ENCODE assay signal across 1 cellular context in the genomic region with DNA sequence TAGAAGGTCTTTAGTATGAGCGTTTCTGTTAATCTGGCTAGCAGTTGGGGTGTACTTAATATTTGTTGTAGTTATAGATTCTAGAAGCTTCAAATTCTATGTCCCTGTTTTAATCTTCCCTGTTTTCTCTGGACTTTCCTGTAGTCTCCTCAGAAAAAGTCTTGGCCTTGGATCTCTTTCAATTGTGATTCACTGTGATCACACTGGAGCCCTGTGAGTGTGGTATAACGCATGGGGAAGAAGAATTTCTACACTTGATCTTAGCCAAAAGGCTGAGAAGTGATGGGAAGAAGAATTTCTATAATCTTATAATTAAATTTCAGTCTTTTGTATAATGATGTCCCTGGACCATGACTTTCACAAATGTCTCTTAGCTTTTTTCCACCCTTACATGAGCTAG.
TF ChIP-seq lines count a peak whose summit lies in the region.

No MANE protein-coding gene starts in this region.

TF ChIP-seq in GM23338, 12 proteins besides CTCF, POLR2A, EP300 and RAD21:
- no peak for TF ChIP-seq JUNB (IDR thresholded peaks at IDR 0.05; ENCODE audit: unreplicated experiment)
- TF ChIP-seq STAT1 (IDR thresholded peaks at IDR 0.05; ENCODE audit: unreplicated experiment), result no peak
- TF ChIP-seq POLR2AphosphoS5 (IDR thresholded peaks at IDR 0.05; ENCODE audit: low read depth), result no peak
- no peak for TF ChIP-seq NANOG (IDR thresholded peaks at IDR 0.05; ENCODE audit: borderline replicate concordance)
- TF ChIP-seq, protein P1, sequence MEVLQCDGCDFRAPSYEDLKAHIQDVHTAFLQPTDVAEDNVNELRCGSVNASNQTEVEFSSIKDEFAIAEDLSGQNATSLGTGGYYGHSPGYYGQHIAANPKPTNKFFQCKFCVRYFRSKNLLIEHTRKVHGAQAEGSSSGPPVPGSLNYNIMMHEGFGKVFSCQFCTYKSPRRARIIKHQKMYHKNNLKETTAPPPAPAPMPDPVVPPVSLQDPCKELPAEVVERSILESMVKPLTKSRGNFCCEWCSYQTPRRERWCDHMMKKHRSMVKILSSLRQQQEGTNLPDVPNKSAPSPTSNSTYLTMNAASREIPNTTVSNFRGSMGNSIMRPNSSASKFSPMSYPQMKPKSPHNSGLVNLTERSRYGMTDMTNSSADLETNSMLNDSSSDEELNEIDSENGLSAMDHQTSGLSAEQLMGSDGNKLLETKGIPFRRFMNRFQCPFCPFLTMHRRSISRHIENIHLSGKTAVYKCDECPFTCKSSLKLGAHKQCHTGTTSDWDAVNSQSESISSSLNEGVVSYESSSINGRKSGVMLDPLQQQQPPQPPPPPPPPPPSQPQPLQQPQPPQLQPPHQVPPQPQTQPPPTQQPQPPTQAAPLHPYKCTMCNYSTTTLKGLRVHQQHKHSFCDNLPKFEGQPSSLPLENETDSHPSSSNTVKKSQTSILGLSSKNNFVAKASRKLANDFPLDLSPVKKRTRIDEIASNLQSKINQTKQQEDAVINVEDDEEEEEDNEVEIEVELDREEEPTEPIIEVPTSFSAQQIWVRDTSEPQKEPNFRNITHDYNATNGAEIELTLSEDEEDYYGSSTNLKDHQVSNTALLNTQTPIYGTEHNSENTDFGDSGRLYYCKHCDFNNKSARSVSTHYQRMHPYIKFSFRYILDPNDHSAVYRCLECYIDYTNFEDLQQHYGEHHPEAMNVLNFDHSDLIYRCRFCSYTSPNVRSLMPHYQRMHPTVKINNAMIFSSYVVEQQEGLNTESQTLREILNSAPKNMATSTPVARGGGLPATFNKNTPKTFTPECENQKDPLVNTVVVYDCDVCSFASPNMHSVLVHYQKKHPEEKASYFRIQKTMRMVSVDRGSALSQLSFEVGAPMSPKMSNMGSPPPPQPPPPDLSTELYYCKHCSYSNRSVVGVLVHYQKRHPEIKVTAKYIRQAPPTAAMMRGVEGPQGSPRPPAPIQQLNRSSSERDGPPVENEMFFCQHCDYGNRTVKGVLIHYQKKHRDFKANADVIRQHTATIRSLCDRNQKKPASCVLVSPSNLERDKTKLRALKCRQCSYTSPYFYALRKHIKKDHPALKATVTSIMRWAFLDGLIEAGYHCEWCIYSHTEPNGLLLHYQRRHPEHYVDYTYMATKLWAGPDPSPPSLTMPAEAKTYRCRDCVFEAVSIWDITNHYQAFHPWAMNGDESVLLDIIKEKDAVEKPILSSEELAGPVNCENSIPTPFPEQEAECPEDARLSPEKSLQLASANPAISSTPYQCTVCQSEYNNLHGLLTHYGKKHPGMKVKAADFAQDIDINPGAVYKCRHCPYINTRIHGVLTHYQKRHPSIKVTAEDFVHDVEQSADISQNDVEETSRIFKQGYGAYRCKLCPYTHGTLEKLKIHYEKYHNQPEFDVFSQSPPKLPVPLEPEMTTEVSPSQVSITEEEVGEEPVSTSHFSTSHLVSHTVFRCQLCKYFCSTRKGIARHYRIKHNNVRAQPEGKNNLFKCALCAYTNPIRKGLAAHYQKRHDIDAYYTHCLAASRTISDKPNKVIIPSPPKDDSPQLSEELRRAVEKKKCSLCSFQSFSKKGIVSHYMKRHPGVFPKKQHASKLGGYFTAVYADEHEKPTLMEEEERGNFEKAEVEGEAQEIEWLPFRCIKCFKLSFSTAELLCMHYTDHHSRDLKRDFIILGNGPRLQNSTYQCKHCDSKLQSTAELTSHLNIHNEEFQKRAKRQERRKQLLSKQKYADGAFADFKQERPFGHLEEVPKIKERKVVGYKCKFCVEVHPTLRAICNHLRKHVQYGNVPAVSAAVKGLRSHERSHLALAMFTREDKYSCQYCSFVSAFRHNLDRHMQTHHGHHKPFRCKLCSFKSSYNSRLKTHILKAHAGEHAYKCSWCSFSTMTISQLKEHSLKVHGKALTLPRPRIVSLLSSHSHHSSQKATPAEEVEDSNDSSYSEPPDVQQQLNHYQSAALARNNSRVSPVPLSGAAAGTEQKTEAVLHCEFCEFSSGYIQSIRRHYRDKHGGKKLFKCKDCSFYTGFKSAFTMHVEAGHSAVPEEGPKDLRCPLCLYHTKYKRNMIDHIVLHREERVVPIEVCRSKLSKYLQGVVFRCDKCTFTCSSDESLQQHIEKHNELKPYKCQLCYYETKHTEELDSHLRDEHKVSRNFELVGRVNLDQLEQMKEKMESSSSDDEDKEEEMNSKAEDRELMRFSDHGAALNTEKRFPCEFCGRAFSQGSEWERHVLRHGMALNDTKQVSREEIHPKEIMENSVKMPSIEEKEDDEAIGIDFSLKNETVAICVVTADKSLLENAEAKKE (CRISPR knock-in tag; IDR thresholded peaks at IDR 0.05), result no peak
- TF ChIP-seq, protein P2, sequence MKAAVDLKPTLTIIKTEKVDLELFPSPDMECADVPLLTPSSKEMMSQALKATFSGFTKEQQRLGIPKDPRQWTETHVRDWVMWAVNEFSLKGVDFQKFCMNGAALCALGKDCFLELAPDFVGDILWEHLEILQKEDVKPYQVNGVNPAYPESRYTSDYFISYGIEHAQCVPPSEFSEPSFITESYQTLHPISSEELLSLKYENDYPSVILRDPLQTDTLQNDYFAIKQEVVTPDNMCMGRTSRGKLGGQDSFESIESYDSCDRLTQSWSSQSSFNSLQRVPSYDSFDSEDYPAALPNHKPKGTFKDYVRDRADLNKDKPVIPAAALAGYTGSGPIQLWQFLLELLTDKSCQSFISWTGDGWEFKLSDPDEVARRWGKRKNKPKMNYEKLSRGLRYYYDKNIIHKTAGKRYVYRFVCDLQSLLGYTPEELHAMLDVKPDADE (IDR thresholded peaks at IDR 0.05), result no peak
- no peak for TF ChIP-seq EZH2phosphoT487 (IDR thresholded peaks at IDR 0.05; ENCODE audit: unreplicated experiment)
- TF ChIP-seq, protein P3, sequence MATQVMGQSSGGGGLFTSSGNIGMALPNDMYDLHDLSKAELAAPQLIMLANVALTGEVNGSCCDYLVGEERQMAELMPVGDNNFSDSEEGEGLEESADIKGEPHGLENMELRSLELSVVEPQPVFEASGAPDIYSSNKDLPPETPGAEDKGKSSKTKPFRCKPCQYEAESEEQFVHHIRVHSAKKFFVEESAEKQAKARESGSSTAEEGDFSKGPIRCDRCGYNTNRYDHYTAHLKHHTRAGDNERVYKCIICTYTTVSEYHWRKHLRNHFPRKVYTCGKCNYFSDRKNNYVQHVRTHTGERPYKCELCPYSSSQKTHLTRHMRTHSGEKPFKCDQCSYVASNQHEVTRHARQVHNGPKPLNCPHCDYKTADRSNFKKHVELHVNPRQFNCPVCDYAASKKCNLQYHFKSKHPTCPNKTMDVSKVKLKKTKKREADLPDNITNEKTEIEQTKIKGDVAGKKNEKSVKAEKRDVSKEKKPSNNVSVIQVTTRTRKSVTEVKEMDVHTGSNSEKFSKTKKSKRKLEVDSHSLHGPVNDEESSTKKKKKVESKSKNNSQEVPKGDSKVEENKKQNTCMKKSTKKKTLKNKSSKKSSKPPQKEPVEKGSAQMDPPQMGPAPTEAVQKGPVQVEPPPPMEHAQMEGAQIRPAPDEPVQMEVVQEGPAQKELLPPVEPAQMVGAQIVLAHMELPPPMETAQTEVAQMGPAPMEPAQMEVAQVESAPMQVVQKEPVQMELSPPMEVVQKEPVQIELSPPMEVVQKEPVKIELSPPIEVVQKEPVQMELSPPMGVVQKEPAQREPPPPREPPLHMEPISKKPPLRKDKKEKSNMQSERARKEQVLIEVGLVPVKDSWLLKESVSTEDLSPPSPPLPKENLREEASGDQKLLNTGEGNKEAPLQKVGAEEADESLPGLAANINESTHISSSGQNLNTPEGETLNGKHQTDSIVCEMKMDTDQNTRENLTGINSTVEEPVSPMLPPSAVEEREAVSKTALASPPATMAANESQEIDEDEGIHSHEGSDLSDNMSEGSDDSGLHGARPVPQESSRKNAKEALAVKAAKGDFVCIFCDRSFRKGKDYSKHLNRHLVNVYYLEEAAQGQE (IDR thresholded peaks at IDR 0.05; ENCODE audit: unreplicated experiment), result no peak
- no peak for TF ChIP-seq CREB1 (CRISPR knock-in tag; IDR thresholded peaks at IDR 0.05; ENCODE audit: low read depth)
- no peak for TF ChIP-seq EZH2 (IDR thresholded peaks at IDR 0.05; ENCODE audit: low read depth, unreplicated experiment)
- TF ChIP-seq ZNF114 (CRISPR knock-in tag; IDR thresholded peaks at IDR 0.05), result no peak
- TF ChIP-seq ZNF331 (CRISPR knock-in tag; IDR thresholded peaks at IDR 0.05; ENCODE audit: low read depth), result no peak
